In the genomic region with DNA sequence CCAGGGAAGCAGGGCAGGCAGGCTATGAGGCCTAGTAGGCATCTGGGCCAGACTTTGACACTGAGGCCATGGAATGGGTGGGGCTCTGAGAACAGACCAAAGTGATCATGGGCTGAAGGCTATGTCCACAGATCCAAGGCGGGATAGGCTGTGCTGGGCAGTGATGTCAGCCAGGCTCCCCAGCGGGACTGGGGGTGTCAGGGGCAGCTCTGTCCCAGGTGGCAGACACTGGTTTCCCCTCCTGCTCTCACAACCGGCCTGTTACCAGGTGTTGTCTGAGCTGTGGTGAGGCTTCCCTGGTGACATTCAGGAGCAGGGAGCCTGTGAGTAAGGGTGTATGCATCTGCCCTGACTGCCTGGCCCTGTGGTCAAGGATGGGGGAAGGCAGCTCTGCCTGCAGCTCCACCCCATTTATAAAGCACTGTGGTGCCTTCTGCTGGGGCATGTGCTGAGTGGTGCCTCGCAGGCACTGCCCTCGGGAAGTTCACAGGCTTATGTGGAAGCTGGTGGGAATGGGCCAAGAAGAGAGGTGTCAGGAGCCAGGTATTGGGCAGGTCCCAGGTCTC, we compare ENCODE assay signal across 2 cellular contexts.
TF ChIP-seq lines count a peak whose summit lies in the region.

No MANE protein-coding gene starts in this region.

TF ChIP-seq in GM12891, 5 proteins besides CTCF, POLR2A, EP300 and RAD21:
- TF ChIP-seq TAF1 (IDR thresholded peaks at IDR 0.05; ENCODE audit: low read depth, low read length): no peak
- no peak for TF ChIP-seq POLR2AphosphoS5 (IDR thresholded peaks at IDR 0.05; ENCODE audit: low read depth, low read length)
- no peak for TF ChIP-seq SPI1 (IDR thresholded peaks at IDR 0.05; ENCODE audit: low read depth, low read length)
- no peak for TF ChIP-seq PAX5 (IDR thresholded peaks at IDR 0.05; ENCODE audit: insufficient read depth, low read length, severe bottlenecking)
- TF ChIP-seq POU2F2 (IDR thresholded peaks at IDR 0.05; ENCODE audit: low read depth, low read length): no peak

TF ChIP-seq in K562, 482 proteins besides CTCF, POLR2A, EP300 and RAD21:
- TF ChIP-seq ID3 (CRISPR knock-in tag; IDR thresholded peaks at IDR 0.05) (no peak), ID3 (tag; IDR thresholded peaks at IDR 0.05) (peak; percentile 24; the same call in 1 of the 2 replicates), RBM14 (IDR thresholded peaks at IDR 0.05; ENCODE audit: borderline replicate concordance, insufficient read depth, low read depth, low read length) (no peak), USF1 (CRISPR knock-in tag; IDR thresholded peaks at IDR 0.05) (no peak), NR4A1 (CRISPR knock-in tag; IDR thresholded peaks at IDR 0.05) (no peak), NR4A1 (tag; IDR thresholded peaks at IDR 0.05) (0 out of 2 replicates have a peak, but pooled peaks have one; percentile 13), BCL6 (CRISPR knock-in tag; IDR thresholded peaks at IDR 0.05) (no peak), FOXM1 (IDR thresholded peaks at IDR 0.05; ENCODE audit: low read depth) (no peak), FOXM1 (CRISPR knock-in tag; IDR thresholded peaks at IDR 0.05; ENCODE audit: low read depth) (no peak)
